8 cellular contexts compared by ENCODE assay signal in the genomic region with DNA sequence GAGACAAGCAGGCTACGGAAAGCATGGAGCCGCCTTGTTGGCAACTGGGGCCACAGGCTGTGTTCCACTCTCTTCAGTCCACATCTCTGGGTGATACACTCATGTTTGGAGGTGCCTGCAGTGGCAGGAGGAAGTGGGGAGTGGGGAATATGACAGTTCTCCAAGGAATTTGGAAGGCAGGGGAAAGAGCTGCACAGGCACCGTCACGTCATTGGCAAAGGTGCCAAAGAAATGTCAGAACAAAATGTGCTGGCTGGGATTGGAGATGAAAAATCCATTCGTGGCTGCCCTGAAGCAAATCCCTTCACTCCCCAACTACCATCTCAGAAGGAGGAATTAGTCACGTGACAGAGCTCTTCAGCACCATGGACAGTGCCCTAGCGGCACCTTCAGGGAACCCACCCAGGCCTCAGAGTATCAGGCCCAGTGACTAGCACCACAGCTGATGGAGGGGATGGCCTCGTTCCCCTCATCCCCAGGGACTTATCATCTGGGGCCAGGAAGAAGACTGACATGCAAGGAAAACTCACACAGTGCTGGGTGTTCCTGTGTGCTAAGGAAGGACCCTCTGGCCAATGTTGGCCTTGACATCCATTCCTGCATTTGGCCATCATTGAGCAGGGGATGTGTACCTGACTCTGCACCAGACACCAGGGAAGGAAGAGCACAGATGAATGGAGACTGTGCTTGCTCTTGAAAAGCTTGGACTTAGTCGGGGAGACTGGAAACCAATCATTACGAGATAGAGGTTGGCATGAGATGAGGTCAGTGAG. TPM values are rescaled to one million over a fixed set of nuclear protein-coding genes. Genes with fewer than 3 reads are reported as not detected.
DNase-seq lines count a peak whose midpoint lies in the region; ATAC-seq, FAIRE-seq and TF ChIP-seq lines count a peak whose summit lies in the region.

No MANE protein-coding gene starts in this region.

- no peak overlapping the region for H3K27ac Mint-ChIP-seq in mesothelial cell of epicardium

- POLR2A ChIA-PET in HEK293 (lab: Yijun Ruan, JAX), result no interaction called here

- CTCF ChIA-PET in HEK293 (lab: Yijun Ruan, JAX), result interaction anchor here (0.6 to 20.2 kb wide), 8 partner anchors 9 to 504 kb away, joined by 3 to 847 read pairs (median 4); no protein-coding TSS in a partner anchor

- H3K36me3 ChIP-seq in HEK293 (ENCODE audit: control insufficient read depth in 2 of 2, insufficient read depth in 1 of 2, low read length in 2 of 2), result no peaks in the 10 kb centered on the region

- H3K27me3 Mint-ChIP-seq in mesothelial cell of epicardium (ENCODE audit: low read depth), result peaks cover 61% of the 10 kb centered on the region

- no peak for ATAC-seq in activated CD4-positive, CD25-positive, alpha-beta regulatory T cell treated with anti-CD3 and anti-CD28 coated beads, Interleukin-2, amount 50 U/mL, for 24 hours
- ATAC-seq in HG03521 (IDR thresholded peaks at IDR 0.05; ENCODE audit: unreplicated experiment) (no peak), HG03280 (IDR thresholded peaks at IDR 0.05; ENCODE audit: unreplicated experiment) (no peak)

- no peak for FAIRE-seq in GM19239 (lab: Jason Lieb, UNC)

- H3K4me1 ChIP-seq in HEK293 (ENCODE audit: control insufficient read depth, insufficient read depth, low read length), result no peaks in the 10 kb centered on the region

- no peaks in the 10 kb centered on the region for H3K36me3 Mint-ChIP-seq in mesothelial cell of epicardium

- no peaks in the 10 kb centered on the region for H3K9me3 Mint-ChIP-seq in mesothelial cell of epicardium

- H3K9me3 ChIP-seq in HEK293 (ENCODE audit: control insufficient read depth, insufficient read depth, low read depth, low read length), result no peaks in the 10 kb centered on the region

- DNase-seq in RPMI8226 (peak; percentile 70), choroid plexus epithelial cell (ENCODE audit: low read depth) (peak; percentile 56), mesothelial cell of epicardium (ENCODE audit: low spot score in 2 of 2, unreplicated experiment in 2 of 2) (peak; percentile 78 to 91), GM19239 (ENCODE audit: insufficient read length, low spot score) (no peak)

- peaks cover 7% of the 10 kb centered on the region for H3K4me1 Mint-ChIP-seq in mesothelial cell of epicardium

- no peak overlapping the region for H3K27ac ChIP-seq in HEK293 (ENCODE audit: extremely low read depth, low read depth, low read length)

- no peak for TF ChIP-seq CTCF in HEK293 (tag by site-specific recombination; IDR thresholded peaks at IDR 0.05)
- no peak for TF ChIP-seq CTCF in choroid plexus epithelial cell (conservative IDR thresholded peaks at IDR 0.05; ENCODE audit: low read depth, low read length)
- peak; percentile 56 for TF ChIP-seq CTCF in mesothelial cell of epicardium (IDR thresholded peaks at IDR 0.05; ENCODE audit: unreplicated experiment)

- H3K4me3 ChIP-seq in HEK293 (ENCODE audit: low read depth, low read length) (no peak overlapping the region), choroid plexus epithelial cell (ENCODE audit: low read depth, low read length) (no peak overlapping the region)

- no peak overlapping the region for H3K4me3 Mint-ChIP-seq in mesothelial cell of epicardium

TF ChIP-seq in HEK293, 187 proteins besides CTCF, POLR2A, EP300 and RAD21:
- no peak for TF ChIP-seq ZNF341 (tag by site-specific recombination; IDR thresholded peaks at IDR 0.05; ENCODE audit: low read depth)
- TF ChIP-seq, protein P1, sequence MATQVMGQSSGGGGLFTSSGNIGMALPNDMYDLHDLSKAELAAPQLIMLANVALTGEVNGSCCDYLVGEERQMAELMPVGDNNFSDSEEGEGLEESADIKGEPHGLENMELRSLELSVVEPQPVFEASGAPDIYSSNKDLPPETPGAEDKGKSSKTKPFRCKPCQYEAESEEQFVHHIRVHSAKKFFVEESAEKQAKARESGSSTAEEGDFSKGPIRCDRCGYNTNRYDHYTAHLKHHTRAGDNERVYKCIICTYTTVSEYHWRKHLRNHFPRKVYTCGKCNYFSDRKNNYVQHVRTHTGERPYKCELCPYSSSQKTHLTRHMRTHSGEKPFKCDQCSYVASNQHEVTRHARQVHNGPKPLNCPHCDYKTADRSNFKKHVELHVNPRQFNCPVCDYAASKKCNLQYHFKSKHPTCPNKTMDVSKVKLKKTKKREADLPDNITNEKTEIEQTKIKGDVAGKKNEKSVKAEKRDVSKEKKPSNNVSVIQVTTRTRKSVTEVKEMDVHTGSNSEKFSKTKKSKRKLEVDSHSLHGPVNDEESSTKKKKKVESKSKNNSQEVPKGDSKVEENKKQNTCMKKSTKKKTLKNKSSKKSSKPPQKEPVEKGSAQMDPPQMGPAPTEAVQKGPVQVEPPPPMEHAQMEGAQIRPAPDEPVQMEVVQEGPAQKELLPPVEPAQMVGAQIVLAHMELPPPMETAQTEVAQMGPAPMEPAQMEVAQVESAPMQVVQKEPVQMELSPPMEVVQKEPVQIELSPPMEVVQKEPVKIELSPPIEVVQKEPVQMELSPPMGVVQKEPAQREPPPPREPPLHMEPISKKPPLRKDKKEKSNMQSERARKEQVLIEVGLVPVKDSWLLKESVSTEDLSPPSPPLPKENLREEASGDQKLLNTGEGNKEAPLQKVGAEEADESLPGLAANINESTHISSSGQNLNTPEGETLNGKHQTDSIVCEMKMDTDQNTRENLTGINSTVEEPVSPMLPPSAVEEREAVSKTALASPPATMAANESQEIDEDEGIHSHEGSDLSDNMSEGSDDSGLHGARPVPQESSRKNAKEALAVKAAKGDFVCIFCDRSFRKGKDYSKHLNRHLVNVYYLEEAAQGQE (tag by site-specific recombination; IDR thresholded peaks at IDR 0.05), result peak; percentile 98

RNA-seq across cellular contexts. Expression of a gene that starts 48.5 kb away (rescaled TPM):
- total RNA-seq in mesothelial cell of epicardium, result 56.9 to 60.9 TPM (median 60.2 TPM) in 3 replicates
